ENCODE assay signal across 2 cellular contexts in genomic region chr6:33766921-33767700, GRCh38.
TF ChIP-seq lines count a peak whose summit lies in the region.

No MANE protein-coding gene starts in this region.

TF ChIP-seq in HEK293, 187 proteins besides CTCF, POLR2A, EP300 and RAD21:
- TF ChIP-seq GFI1B (tag by site-specific recombination; IDR thresholded peaks at IDR 0.05) (no peak), ZBTB44 (tag by site-specific recombination; IDR thresholded peaks at IDR 0.05) (no peak), ZNF335 (tag by site-specific recombination; conservative IDR thresholded peaks at IDR 0.05) (no peak), HOXC10 (CRISPR knock-in tag; IDR thresholded peaks at IDR 0.05) (no peak), PATZ1 (tag by site-specific recombination; IDR thresholded peaks at IDR 0.05) (no peak), ZNF302 (tag by site-specific recombination; IDR thresholded peaks at IDR 0.05; ENCODE audit: low read depth) (no peak), ZNF398 (tag by site-specific recombination; IDR thresholded peaks at IDR 0.05) (no peak), ZNF26 (tag by site-specific recombination; IDR thresholded peaks at IDR 0.05) (no peak), ZNF529 (tag by site-specific recombination; IDR thresholded peaks at IDR 0.05; ENCODE audit: insufficient replicate concordance) (peak; percentile 100), ZSCAN4 (tag by site-specific recombination; IDR thresholded peaks at IDR 0.05) (peak; percentile 71), PRDM10 (tag by site-specific recombination; IDR thresholded peaks at IDR 0.05) (no peak), ZNF623 (tag by site-specific recombination; IDR thresholded peaks at IDR 0.05) (no peak), ZNF558 (tag by site-specific recombination; IDR thresholded peaks at IDR 0.05) (no peak)

TF ChIP-seq in IMR-90, 13 proteins besides CTCF, POLR2A, EP300 and RAD21:
- TF ChIP-seq MAFK (IDR thresholded peaks at IDR 0.05; ENCODE audit: low read depth, low read length) (no peak), RCOR1 (IDR thresholded peaks at IDR 0.05; ENCODE audit: insufficient replicate concordance, low read length) (no peak), ELK1 (IDR thresholded peaks at IDR 0.05; ENCODE audit: borderline replicate concordance, low read depth, low read length) (no peak), MAZ (IDR thresholded peaks at IDR 0.05; ENCODE audit: borderline replicate concordance, low read depth, low read length) (no peak), SMC3 (IDR thresholded peaks at IDR 0.05; ENCODE audit: low read depth, low read length) (no peak), CEBPB (IDR thresholded peaks at IDR 0.05; ENCODE audit: low read depth, low read length) (no peak), RFX5 (IDR thresholded peaks at IDR 0.05; ENCODE audit: low read depth, low read length) (no peak), CHD1 (IDR thresholded peaks at IDR 0.05; ENCODE audit: low read depth, low read length) (no peak), USF2 (IDR thresholded peaks at IDR 0.05; ENCODE audit: low read depth, low read length) (no peak), MXI1 (IDR thresholded peaks at IDR 0.05; ENCODE audit: borderline replicate concordance, low read depth, low read length) (no peak), NFE2L2 (IDR thresholded peaks at IDR 0.05; ENCODE audit: low read depth, low read length) (no peak), BHLHE40 (IDR thresholded peaks at IDR 0.05; ENCODE audit: low read depth, low read length) (no peak), FOS (IDR thresholded peaks at IDR 0.05; ENCODE audit: low read depth, low read length) (no peak)
TF ChIP-seq in IMR-90: peak in this region for 0.
